27 cellular contexts compared by ENCODE assay signal in genomic region chr12:40870981-40871380, GRCh38.
"Had no signal": no experiment of that assay in that cellular context is flagged by ENCODE, and none has a peak within 500 bp of the region (broad histone marks: within the 10 kb centered on the region; RNA-seq: fewer than 3 reads in every experiment).

No MANE protein-coding gene starts in this region.

- H3K27me3 Mint-ChIP-seq: activated CD4-positive, alpha-beta T cell treated with anti-CD3 and anti-CD28 coated beads, Interleukin-2, amount 10 ng/mL, durations not matched to agents 24 days and 14 days; activated CD8-positive, alpha-beta T cell treated with anti-CD3 and anti-CD28 coated beads for 36 hours; activated naive CD4-positive, alpha-beta T cell treated with anti-CD3 and anti-CD28 coated beads, Interleukin-2, amount 50 U/mL, for 24 hours; activated naive CD8-positive, alpha-beta T cell treated with anti-CD3 and anti-CD28 coated beads, Interleukin-2, amount 10 ng/mL, durations not matched to agents 7 days and 5 days; activated T-helper 17 cell treated with anti-CD3 and anti-CD28 coated beads, Interleukin-2, amount 50 U/mL, for 72 hours; brain had no signal

- H3K9me3 ChIP-seq: MG63, SJCRH30, SK-N-SH had no signal

- H3K9me3 Mint-ChIP-seq: activated CD4-positive, alpha-beta T cell treated with anti-CD3 and anti-CD28 coated beads, Interleukin-2, amount 10 ng/mL, durations not matched to agents 24 days and 14 days; activated CD8-positive, alpha-beta T cell treated with anti-CD3 and anti-CD28 coated beads for 36 hours; activated T-helper 17 cell treated with anti-CD3 and anti-CD28 coated beads, Interleukin-2, amount 50 U/mL, for 72 hours; brain; T-helper 1 cell treated with Interleukin-12 subunit alpha and Interleukin-12 subunit beta and Interleukin-4 antibody, amounts not matched to agents 30 μg/mL and 1 μg/mL, for 36 hours; T-helper 2 cell treated with Interferon-gamma antibody and Interleukin-4, amounts not matched to agents 5 μg/mL and 100 μg/mL, for 36 hours had no signal

- H3K4me3 Mint-ChIP-seq: activated CD4-positive, alpha-beta T cell treated with anti-CD3 and anti-CD28 coated beads, Interleukin-2, amount 10 ng/mL, durations not matched to agents 24 days and 14 days; activated CD8-positive, alpha-beta T cell treated with anti-CD3 and anti-CD28 coated beads for 36 hours; activated naive CD4-positive, alpha-beta T cell treated with anti-CD3 and anti-CD28 coated beads, Interleukin-2, amount 50 U/mL, for 24 hours; activated naive CD8-positive, alpha-beta T cell treated with anti-CD3 and anti-CD28 coated beads, Interleukin-2, amount 10 ng/mL, durations not matched to agents 7 days and 5 days; activated T-cell treated with anti-CD3 and anti-CD28 coated beads, Interleukin-2, amount 50 U/mL, for 72 hours; activated T-helper 17 cell treated with anti-CD3 and anti-CD28 coated beads, Interleukin-2, amount 50 U/mL, for 72 hours; T-helper 1 cell treated with Interleukin-12 subunit alpha and Interleukin-12 subunit beta and Interleukin-4 antibody, amounts not matched to agents 30 μg/mL and 1 μg/mL, for 36 hours; T-helper 2 cell treated with Interferon-gamma antibody and Interleukin-4, amounts not matched to agents 5 μg/mL and 100 μg/mL, for 36 hours had no signal

- H3K36me3 Mint-ChIP-seq: activated naive CD4-positive, alpha-beta T cell treated with anti-CD3 and anti-CD28 coated beads, Interleukin-2, amount 50 U/mL, for 24 hours; activated naive CD8-positive, alpha-beta T cell treated with anti-CD3 and anti-CD28 coated beads, Interleukin-2, amount 10 ng/mL, durations not matched to agents 7 days and 5 days; brain had no signal

- H3K4me1 Mint-ChIP-seq: activated CD4-positive, alpha-beta T cell treated with anti-CD3 and anti-CD28 coated beads, Interleukin-2, amount 10 ng/mL, durations not matched to agents 24 days and 14 days; activated naive CD4-positive, alpha-beta T cell treated with anti-CD3 and anti-CD28 coated beads, Interleukin-2, amount 50 U/mL, for 24 hours; activated naive CD8-positive, alpha-beta T cell treated with anti-CD3 and anti-CD28 coated beads, Interleukin-2, amount 10 ng/mL, durations not matched to agents 7 days and 5 days; activated T-helper 17 cell treated with anti-CD3 and anti-CD28 coated beads, Interleukin-2, amount 50 U/mL, for 72 hours; brain had no signal

- H3K36me3 ChIP-seq: MG63, SJCRH30 had no signal

- DNase-seq: activated CD4-positive, alpha-beta T cell treated with anti-CD3 and anti-CD28 coated beads, Interleukin-2, amount 10 ng/mL, durations not matched to agents 24 days and 14 days; activated CD4-positive, alpha-beta T cell treated with anti-CD3 and anti-CD28 coated beads, Interleukin-2, amount 50 U/mL, for 4 hours; activated CD8-positive, alpha-beta T cell treated with anti-CD3 and anti-CD28 coated beads for 36 hours; activated gamma-delta T cell; activated naive CD4-positive, alpha-beta T cell treated with Interleukin-2 at 50 U/mL for 16 hours; activated naive CD8-positive, alpha-beta T cell treated with anti-CD3 and anti-CD28 coated beads, Interleukin-2, amount 10 ng/mL, durations not matched to agents 7 days and 5 days; activated T-cell treated with anti-CD3 and anti-CD28 coated beads, Interleukin-2, amount 50 U/mL, for 1 hour; activated T-cell treated with anti-CD3 and anti-CD28 coated beads, Interleukin-2, amount 50 U/mL, for 72 hours; anterior cingulate cortex; Kasumi-1; KG1; MG63; MV-4-11; NCI-H1092; NCI-H1436 treated with DMSO at 0.1 percent for 48 hours; NCI-H1694 treated with DMSO at 0.1 percent for 48 hours; NCI-H2029; NCI-H345; NCI-H524 treated with DMSO at 0.1 percent for 48 hours; SHP77; SJCRH30; SK-N-SH had no signal

- H3K27ac Mint-ChIP-seq: activated CD4-positive, alpha-beta T cell treated with anti-CD3 and anti-CD28 coated beads, Interleukin-2, amount 10 ng/mL, durations not matched to agents 24 days and 14 days; activated CD8-positive, alpha-beta T cell treated with anti-CD3 and anti-CD28 coated beads for 36 hours; activated naive CD4-positive, alpha-beta T cell treated with anti-CD3 and anti-CD28 coated beads, Interleukin-2, amount 50 U/mL, for 24 hours; activated naive CD8-positive, alpha-beta T cell treated with anti-CD3 and anti-CD28 coated beads, Interleukin-2, amount 10 ng/mL, durations not matched to agents 7 days and 5 days; activated T-cell treated with anti-CD3 and anti-CD28 coated beads, Interleukin-2, amount 50 U/mL, for 72 hours; activated T-helper 17 cell treated with anti-CD3 and anti-CD28 coated beads, Interleukin-2, amount 50 U/mL, for 72 hours; brain; T-helper 1 cell treated with Interleukin-12 subunit alpha and Interleukin-12 subunit beta and Interleukin-4 antibody, amounts not matched to agents 30 μg/mL and 1 μg/mL, for 36 hours; T-helper 2 cell treated with Interferon-gamma antibody and Interleukin-4, amounts not matched to agents 5 μg/mL and 100 μg/mL, for 36 hours had no signal

- H3K9ac ChIP-seq: SK-N-SH had no signal

- H3K4me3 ChIP-seq: MG63, SJCRH30 had no signal

- H3K4me2 ChIP-seq: SK-N-SH had no signal

- H3K9me2 ChIP-seq: SK-N-SH had no signal

- H3K27ac ChIP-seq: SJCRH30 had no signal

- H3K27me3 ChIP-seq: MG63, SJCRH30 had no signal

- H3K4me1 ChIP-seq: SJCRH30 had no signal
